Comparison of ENCODE assay signal across 1 cellular context in genomic region chr11:46361283-46362145, GRCh38.
TF ChIP-seq lines count a peak whose summit lies in the region.

No MANE protein-coding gene starts in this region.

TF ChIP-seq in K562, 482 proteins besides CTCF, POLR2A, EP300 and RAD21 (continued from another document and continues in another):
- TF ChIP-seq CEBPZ (IDR thresholded peaks at IDR 0.05; ENCODE audit: borderline replicate concordance, low read depth, low read length): no peak
- TF ChIP-seq THAP12 (CRISPR knock-in tag; IDR thresholded peaks at IDR 0.05): peak; percentile 43; the same call in 1 of the 2 replicates
- TF ChIP-seq BCL6 (CRISPR knock-in tag; IDR thresholded peaks at IDR 0.05): no peak
- no peak for TF ChIP-seq STAT6 (CRISPR knock-in tag; IDR thresholded peaks at IDR 0.05)
- peak; percentile 25; the same call in 1 of the 2 replicates for TF ChIP-seq ATF7 (IDR thresholded peaks at IDR 0.05)
- no peak for TF ChIP-seq KDM4B (IDR thresholded peaks at IDR 0.05; ENCODE audit: borderline replicate concordance in 2 of 2, low read depth in 1 of 2)
- no peak for TF ChIP-seq NEUROD1 (IDR thresholded peaks at IDR 0.05; ENCODE audit: borderline replicate concordance, low read depth, low read length, partially characterized antibody)
- TF ChIP-seq ATF1 (CRISPR knock-in tag; IDR thresholded peaks at IDR 0.05): no peak
- TF ChIP-seq ATF1 (tag; IDR thresholded peaks at IDR 0.05): peak; percentile 15; the same call in 1 of the 2 replicates
- no peak for TF ChIP-seq NR2C2 (CRISPR knock-in tag; IDR thresholded peaks at IDR 0.05)
- TF ChIP-seq NR2C2 (tag; IDR thresholded peaks at IDR 0.05): 0 out of 2 replicates have a peak, but pooled peaks have one; percentile 15
- peak; percentile 54 for TF ChIP-seq SUPT5H (IDR thresholded peaks at IDR 0.05)
- no peak for TF ChIP-seq USF2 (CRISPR knock-in tag; IDR thresholded peaks at IDR 0.05)
- no peak for TF ChIP-seq TRIM25 (IDR thresholded peaks at IDR 0.05; ENCODE audit: borderline replicate concordance)
- no peak for TF ChIP-seq MCM3 (IDR thresholded peaks at IDR 0.05)
- no peak for TF ChIP-seq BDP1 (IDR thresholded peaks at IDR 0.05; ENCODE audit: insufficient read depth, insufficient read length)
- TF ChIP-seq ADNP (tag; IDR thresholded peaks at IDR 0.05): no peak
- peak; percentile 44; the same call in 1 of the 2 replicates for TF ChIP-seq ZNF311 (CRISPR knock-in tag; IDR thresholded peaks at IDR 0.05)
- no peak for TF ChIP-seq NCOA2 (IDR thresholded peaks at IDR 0.05; ENCODE audit: partially characterized antibody in 2 of 2)
- TF ChIP-seq SREBF2 (CRISPR knock-in tag; IDR thresholded peaks at IDR 0.05): no peak
- no peak for TF ChIP-seq YY1 (IDR thresholded peaks at IDR 0.05; ENCODE audit: borderline replicate concordance in 1 of 3, control insufficient read depth in 1 of 3, extremely low read depth in 1 of 3, insufficient read depth in 3 of 3, insufficient read length in 1 of 3, insufficient replicate concordance in 2 of 3, low read depth in 1 of 3, low read length in 2 of 3)
- TF ChIP-seq ZNF23 (CRISPR knock-in tag; IDR thresholded peaks at IDR 0.05): no peak
- TF ChIP-seq RREB1 (CRISPR knock-in tag; IDR thresholded peaks at IDR 0.05): no peak
- TF ChIP-seq MNT (conservative IDR thresholded peaks at IDR 0.05): peak in 1 of 2 experiments; percentile 49; a peak in 1 of 4 replicates
- no peak for TF ChIP-seq PTTG1 (tag; IDR thresholded peaks at IDR 0.05; ENCODE audit: low read depth)
- TF ChIP-seq HNRNPK (IDR thresholded peaks at IDR 0.05; ENCODE audit: low read depth, low read length, poor library complexity, severe bottlenecking): no peak
- no peak for TF ChIP-seq NFRKB (IDR thresholded peaks at IDR 0.05; ENCODE audit: low read depth)
- TF ChIP-seq GATAD2A (IDR thresholded peaks at IDR 0.05): no peak
- TF ChIP-seq ZNF395 (CRISPR knock-in tag; IDR thresholded peaks at IDR 0.05): peak; percentile 76; the same call in 1 of the 2 replicates
- no peak for TF ChIP-seq MTA3 (IDR thresholded peaks at IDR 0.05; ENCODE audit: borderline replicate concordance)
- no peak for TF ChIP-seq TBL1XR1 (IDR thresholded peaks at IDR 0.05; ENCODE audit: low read length in 2 of 2)
- TF ChIP-seq MAZ (CRISPR knock-in tag; conservative IDR thresholded peaks at IDR 0.05 in 1 of 2, IDR thresholded peaks at IDR 0.05 in 1 of 2): peak; percentile 61 to 83
- peak; percentile 65 for TF ChIP-seq L3MBTL2 (IDR thresholded peaks at IDR 0.05)
- TF ChIP-seq MYC (IDR thresholded peaks at IDR 0.05; ENCODE audit: low read depth, low read length): peak; percentile 51; the same call in 1 of the 2 replicates
- no peak for TF ChIP-seq MYC (CRISPR knock-in tag; IDR thresholded peaks at IDR 0.05; ENCODE audit: borderline replicate concordance, low read depth)
- peak; percentile 75 for TF ChIP-seq POLR2G (IDR thresholded peaks at IDR 0.05; ENCODE audit: low read depth, low read length)
- TF ChIP-seq CAMTA2 (CRISPR knock-in tag; conservative IDR thresholded peaks at IDR 0.05): no peak
- no peak for TF ChIP-seq RB1 (IDR thresholded peaks at IDR 0.05; ENCODE audit: low read depth)
- no peak for TF ChIP-seq ZNF511 (CRISPR knock-in tag; IDR thresholded peaks at IDR 0.05)
- no peak for TF ChIP-seq HEY1 (CRISPR knock-in tag; IDR thresholded peaks at IDR 0.05; ENCODE audit: borderline replicate concordance)
- TF ChIP-seq ZNF644 (tag; IDR thresholded peaks at IDR 0.05; ENCODE audit: low read depth): no peak
- TF ChIP-seq TAF1 (IDR thresholded peaks at IDR 0.05; ENCODE audit: control insufficient read depth, extremely low read depth, insufficient read depth, low read length, severe bottlenecking): peak; percentile 46
